Comparison of ENCODE assay signal across 8 cellular contexts in the genomic region with DNA sequence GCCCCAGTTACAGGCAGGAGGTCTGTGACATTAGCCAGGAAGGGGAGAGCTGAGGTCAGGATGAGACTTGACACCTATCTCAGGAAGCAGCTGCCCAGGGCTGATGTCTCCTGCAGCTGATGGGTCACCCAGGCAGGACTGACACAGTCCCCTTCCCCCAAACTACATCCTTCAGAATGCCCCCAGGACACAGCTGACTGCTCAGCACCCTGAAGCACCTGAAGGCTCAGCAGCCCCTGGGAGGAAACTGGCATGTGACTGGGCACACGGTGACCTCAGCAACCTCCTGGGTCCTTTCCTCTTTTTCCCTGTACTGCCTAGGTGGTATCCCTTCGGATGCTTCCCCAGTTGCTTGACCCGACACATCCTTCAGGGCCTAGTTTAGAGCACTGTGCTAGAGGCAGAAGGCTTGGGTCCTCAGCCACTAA. TPM values are rescaled to one million over a fixed set of nuclear protein-coding genes. Genes with fewer than 3 reads are reported as not detected.
DNase-seq lines count a peak whose midpoint lies in the region; ATAC-seq and TF ChIP-seq lines count a peak whose summit lies in the region.

No MANE protein-coding gene starts in this region.

- TF ChIP-seq POLR2A in adrenal gland (IDR thresholded peaks at IDR 0.05), result no peak

- H3K4me3 ChIP-seq in adrenal gland (peak overlapping the region in 1 of 4 donors; percentile 72), OCI-LY7 (ENCODE audit: low read depth, low read length, poor library complexity, severe bottlenecking) (no peak overlapping the region)

- no peaks in the 10 kb centered on the region for H4K20me1 ChIP-seq in OCI-LY7 (ENCODE audit: insufficient read depth, low read length)

- CTCF ChIA-PET in OCI-LY7 (lab: Charles Lee; ENCODE audit: unreplicated experiment), result interaction anchor here (1.1 kb wide), 1 partner anchor 16 kb away, joined by 3 read pairs; no protein-coding TSS in a partner anchor

- BruUV-seq in OCI-LY7 (replicated peaks; lab: Mats Ljungman, UMichigan), result no TSS peak

- TF ChIP-seq CTCF in adrenal gland (IDR thresholded peaks at IDR 0.05), result no peak
- no peak for TF ChIP-seq CTCF in OCI-LY7 (conservative IDR thresholded peaks at IDR 0.05; ENCODE audit: low read length)

- no peak overlapping the region for H2AFZ ChIP-seq in OCI-LY7 (ENCODE audit: low read length)

- no peaks in the 10 kb centered on the region for H3K9me3 ChIP-seq in adrenal gland (replicated peaks in 1 of 3)
- no peaks in the 10 kb centered on the region for H3K9me3 ChIP-seq in OCI-LY7 (ENCODE audit: low read length)

- H3K9me2 ChIP-seq in OCI-LY7 (ENCODE audit: insufficient read depth, low read length), result no peaks in the 10 kb centered on the region

- H3K36me3 ChIP-seq in adrenal gland (replicated peaks in 1 of 2) (no peaks in the 10 kb centered on the region), OCI-LY7 (ENCODE audit: insufficient read depth, low read length) (no peaks in the 10 kb centered on the region)

- H3K27me3 ChIP-seq in adrenal gland, result no peaks in the 10 kb centered on the region
- no peaks in the 10 kb centered on the region for H3K27me3 ChIP-seq in layer of hippocampus (ENCODE audit: control insufficient read depth, insufficient read depth, low read length)

- ATAC-seq in HG03432 (IDR thresholded peaks at IDR 0.05; ENCODE audit: unreplicated experiment), result no peak

- H3K4me1 ChIP-seq in adrenal gland (replicated peaks in 1 of 2), result peaks cover 57 to 62% of the 10 kb centered on the region in 2 donors
- H3K4me1 ChIP-seq in OCI-LY7 (ENCODE audit: insufficient read depth, low read length, poor library complexity, severe bottlenecking), result peaks cover 15% of the 10 kb centered on the region

- H3K36me3 Mint-ChIP-seq in T-helper 2 cell treated with Interferon-gamma antibody and Interleukin-4, amounts not matched to agents 5 μg/mL and 100 μg/mL, for 36 hours (ENCODE audit: low read depth), result peaks cover 2% of the 10 kb centered on the region

- peak overlapping the region; percentile 45 to 98 (median 94) for H3K27ac ChIP-seq in adrenal gland
- H3K27ac ChIP-seq in layer of hippocampus (ENCODE audit: low read depth, low read length), result peak overlapping the region; percentile 83
- peak overlapping the region; percentile 53 for H3K27ac ChIP-seq in substantia nigra (ENCODE audit: low read depth, low read length, poor library complexity, severe bottlenecking)
- H3K27ac ChIP-seq in OCI-LY7 (ENCODE audit: low read depth, low read length, poor library complexity, severe bottlenecking), result no peak overlapping the region

- H3K27ac Mint-ChIP-seq in T-helper 2 cell treated with Interferon-gamma antibody and Interleukin-4, amounts not matched to agents 5 μg/mL and 100 μg/mL, for 36 hours, result peak overlapping the region; percentile 56

- no peak for DNase-seq in T-helper 2 cell treated with Interferon-gamma antibody and Interleukin-4, amounts not matched to agents 5 μg/mL and 100 μg/mL, for 36 hours (ENCODE audit: low spot score)
- DNase-seq in T-helper 2 cell (no peak), adrenal gland (peak in 1 of 7 donors; percentile 32), substantia nigra (lab: John Stamatoyannopoulos, UW) (no peak), OCI-LY7 (ENCODE audit: low spot score) (no peak)
- no peak for DNase-seq in effector CD4-positive, alpha-beta T cell

- H3K4me3 Mint-ChIP-seq in T-helper 2 cell treated with Interferon-gamma antibody and Interleukin-4, amounts not matched to agents 5 μg/mL and 100 μg/mL, for 36 hours, result peak overlapping the region; percentile 90

- H3K4me2 ChIP-seq in OCI-LY7 (ENCODE audit: low read length), result no peak overlapping the region

- POLR2A ChIA-PET in OCI-LY7 (lab: Charles Lee), result no interaction called here

- H3K9me3 Mint-ChIP-seq in T-helper 2 cell treated with Interferon-gamma antibody and Interleukin-4, amounts not matched to agents 5 μg/mL and 100 μg/mL, for 36 hours, result no peaks in the 10 kb centered on the region

- 48 to 67% (median 52%) methylated on average over 3 of the region's 3 CpGs for WGBS in adrenal gland, 4 donors

- H3K4me1 Mint-ChIP-seq in T-helper 2 cell treated with Interferon-gamma antibody and Interleukin-4, amounts not matched to agents 5 μg/mL and 100 μg/mL, for 36 hours (ENCODE audit: low read depth), result peaks cover 34% of the 10 kb centered on the region

- H3K79me2 ChIP-seq in OCI-LY7 (ENCODE audit: insufficient read depth, low read depth, low read length), result no peaks in the 10 kb centered on the region

- intact Hi-C loops in adrenal gland (cut with DNase I), result no loop called here
- intact Hi-C loops in OCI-LY7 (cut with micrococcal nuclease; ENCODE audit: unreplicated experiment), result no loop called here

- no peaks in the 10 kb centered on the region for H3K27me3 Mint-ChIP-seq in T-helper 2 cell treated with Interferon-gamma antibody and Interleukin-4, amounts not matched to agents 5 μg/mL and 100 μg/mL, for 36 hours (ENCODE audit: low read depth)

RNA-seq across cellular contexts. Expression of a gene that starts 1.9 kb away (rescaled TPM):
- total RNA-seq in adrenal gland (100 to 1,000 TPM in 2 of 8 donors, 10 to 100 TPM in 6; 66.9 to 128 (median 84.7) TPM), OCI-LY7 (2022) (not detected in 2 replicates)
- polyA plus RNA-seq in adrenal gland, result 10 to 100 TPM; 48.7 to 64.9 (median 55.3) TPM
- not detected in 2 replicates for total RNA-seq in OCI-LY7 (2014; rRNA removed; shearing (Covaris generic))

RNA-seq across cellular contexts. Expression of a gene that starts 16.7 kb away (rescaled TPM):
- 10 to 100 TPM; 25.6 to 83.2 (median 38.4) TPM for total RNA-seq in adrenal gland
- 10 to 100 TPM; 16.0 to 25.7 (median 17.7) TPM for polyA plus RNA-seq in adrenal gland
- 22.3 and 37.6 TPM in 2 replicates for total RNA-seq in OCI-LY7 (2014; rRNA removed; shearing (Covaris generic))
- total RNA-seq in OCI-LY7 (2022), result 8.6 and 9.6 TPM in 2 replicates

RNA-seq across cellular contexts. Expression of a gene that starts 31.8 kb away (rescaled TPM):
- under 1 TPM in 3 of 8 donors, not detected in 5; 0.24 to 0.78 (median 0.65) TPM for total RNA-seq in adrenal gland
- polyA plus RNA-seq in adrenal gland, result under 1 TPM in 1 of 3 donors, not detected in 2; 0.33 TPM
- not detected in 2 replicates for total RNA-seq in OCI-LY7 (2014; rRNA removed; shearing (Covaris generic))
- total RNA-seq in OCI-LY7 (2022), result not detected in 2 replicates

RNA-seq across cellular contexts. Expression of a gene that starts 38.2 kb away (rescaled TPM):
- total RNA-seq in adrenal gland (under 1 TPM in 1 of 8 donors, not detected in 7; 0.15 TPM), OCI-LY7 (2022) (0.24 TPM in 1 of 2 replicates, not detected in the other)
- polyA plus RNA-seq in adrenal gland, result under 1 TPM in 2 of 3 donors, not detected in 1; 0.16 to 0.37 TPM
- 0.38 TPM in 1 of 2 replicates, not detected in the other for total RNA-seq in OCI-LY7 (2014; rRNA removed; shearing (Covaris generic))

RNA-seq across cellular contexts. Expression of a gene that starts 39.7 kb away (rescaled TPM):
- not detected for total RNA-seq in adrenal gland
- under 1 TPM in 1 of 3 donors, not detected in 2; 0.03 TPM for polyA plus RNA-seq in adrenal gland
- total RNA-seq in OCI-LY7 (2014; rRNA removed; shearing (Covaris generic)), result not detected in 2 replicates
- not detected in 2 replicates for total RNA-seq in OCI-LY7 (2022)

Comparison
In these comparisons a context has a peak if more than half of its experiments do, and no peak if none do; other contexts are left out.
1. RNA of a gene that starts 1.9 kb away (total RNA-seq): 66.9 to 128 TPM in adrenal gland; not detected in OCI-LY7; every median in the first group is over 10 times any median in the second.